ENCODE assay signal across 8 cellular contexts in the genomic region with DNA sequence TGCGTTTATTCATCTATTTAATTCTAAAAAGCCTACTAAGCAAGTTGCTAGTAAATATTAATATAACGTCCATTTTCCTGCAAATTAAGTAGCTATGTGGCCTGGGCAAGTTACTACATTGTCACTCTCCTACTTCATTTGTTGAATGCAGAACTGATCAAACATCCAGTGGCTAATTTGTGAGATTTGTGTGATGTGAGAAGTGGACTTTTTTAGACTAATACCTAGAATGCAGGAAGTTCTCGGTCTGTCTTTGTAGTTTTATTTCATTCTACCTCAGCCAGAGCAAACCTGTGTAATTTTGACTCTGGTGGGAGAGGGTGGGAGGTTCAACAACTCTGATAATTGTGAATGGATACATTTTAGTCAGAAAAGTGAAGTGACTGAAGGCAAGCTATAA. TPM values are rescaled to one million over a fixed set of nuclear protein-coding genes. Genes with fewer than 3 reads are reported as not detected.
DNase-seq lines count a peak whose midpoint lies in the region; ATAC-seq and TF ChIP-seq lines count a peak whose summit lies in the region.

No MANE protein-coding gene starts in this region.

- no peak for DNase-seq in activated naive CD4-positive, alpha-beta T cell (lab: John Stamatoyannopoulos, UW)
- DNase-seq in epithelial cell of prostate (ENCODE audit: low read depth, low spot score) (no peak), psoas muscle (no peak), putamen (ENCODE audit: low spot score) (no peak), superior temporal gyrus (ENCODE audit: extremely low spot score) (no peak), cortex of kidney (lab: John Stamatoyannopoulos, UW) (no peak)

- H3K27me3 Mint-ChIP-seq in activated naive CD4-positive, alpha-beta T cell treated with anti-CD3 and anti-CD28 coated beads, Interleukin-2, amount 50 U/mL, for 24 hours: no peaks in the 10 kb centered on the region

- H3F3A ChIP-seq in OCI-LY1 (ENCODE audit: insufficient read depth, low read length): no peaks in the 10 kb centered on the region; the same call in 1 of the 2 replicates

- H3K27me3 ChIP-seq in OCI-LY1 (ENCODE audit: insufficient read depth, low read length): no peaks in the 10 kb centered on the region
- H3K27me3 ChIP-seq in psoas muscle (ENCODE audit: insufficient read depth in 3 of 3, low read length in 2 of 3): no peaks in the 10 kb centered on the region

- WGBS in psoas muscle, 3 donors: 0 to 8% (median 2%) methylated on average over 3 of the region's 3 CpGs

- peak overlapping the region; percentile 1 for H3K27ac ChIP-seq in OCI-LY1 (ENCODE audit: low read depth, low read length, poor library complexity, severe bottlenecking)
- peak overlapping the region; percentile 71 for H3K27ac ChIP-seq in epithelial cell of prostate
- peak overlapping the region; percentile 96 for H3K27ac ChIP-seq in psoas muscle

- peak overlapping the region; percentile 98 for H3K4me2 ChIP-seq in OCI-LY1 (ENCODE audit: low read length)

- H4K20me1 ChIP-seq in OCI-LY1 (ENCODE audit: insufficient read depth, low read length): no peaks in the 10 kb centered on the region

- H3K79me2 ChIP-seq in OCI-LY1 (ENCODE audit: insufficient read depth, low read length): peaks cover 28% of the 10 kb centered on the region

- no peak for ATAC-seq in psoas muscle

- H3K9me3 ChIP-seq in OCI-LY1 (ENCODE audit: low read length) (no peaks in the 10 kb centered on the region), psoas muscle (no peaks in the 10 kb centered on the region)

- H2AFZ ChIP-seq in OCI-LY1 (ENCODE audit: low read length): no peak overlapping the region

- peaks cover 8% of the 10 kb centered on the region for H3K36me3 Mint-ChIP-seq in activated naive CD4-positive, alpha-beta T cell treated with anti-CD3 and anti-CD28 coated beads, Interleukin-2, amount 50 U/mL, for 24 hours

- H3K4me1 ChIP-seq in OCI-LY1 (ENCODE audit: insufficient read depth, low read length, severe bottlenecking) (peaks cover 27% of the 10 kb centered on the region), psoas muscle (peaks cover 27% of the 10 kb centered on the region)

- peak overlapping the region; percentile 99 for H3K4me3 Mint-ChIP-seq in activated naive CD4-positive, alpha-beta T cell treated with anti-CD3 and anti-CD28 coated beads, Interleukin-2, amount 50 U/mL, for 24 hours

- no peak for TF ChIP-seq CTCF in OCI-LY1 (IDR thresholded peaks at IDR 0.05; ENCODE audit: low read length)
- no peak for TF ChIP-seq CTCF in psoas muscle (IDR thresholded peaks at IDR 0.05)

- H3K9me3 Mint-ChIP-seq in activated naive CD4-positive, alpha-beta T cell treated with anti-CD3 and anti-CD28 coated beads, Interleukin-2, amount 50 U/mL, for 24 hours: no peaks in the 10 kb centered on the region

- intact Hi-C loops in psoas muscle (cut with DNase I): no loop called here

- H3K4me1 Mint-ChIP-seq in activated naive CD4-positive, alpha-beta T cell treated with anti-CD3 and anti-CD28 coated beads, Interleukin-2, amount 50 U/mL, for 24 hours: peaks cover 44% of the 10 kb centered on the region

- no peaks in the 10 kb centered on the region for H3K9me2 ChIP-seq in OCI-LY1 (ENCODE audit: low read depth, low read length)

- peak overlapping the region; percentile 96 for H3K9ac ChIP-seq in OCI-LY1 (ENCODE audit: low read length)

- peak overlapping the region; percentile 98 for H3K27ac Mint-ChIP-seq in activated naive CD4-positive, alpha-beta T cell treated with anti-CD3 and anti-CD28 coated beads, Interleukin-2, amount 50 U/mL, for 24 hours

- H3K4me3 ChIP-seq in OCI-LY1 (ENCODE audit: low read depth, low read length, poor library complexity, severe bottlenecking): peak overlapping the region; percentile 71
- peak overlapping the region; percentile 87 for H3K4me3 ChIP-seq in psoas muscle

- H3K36me3 ChIP-seq in OCI-LY1 (ENCODE audit: insufficient read depth, low read length) (peaks cover 24% of the 10 kb centered on the region; the same call in 1 of the 2 replicates), psoas muscle (ENCODE audit: insufficient read depth in 1 of 2, low read depth in 1 of 2) (peaks cover 4 to 35% of the 10 kb centered on the region in 2 donors)

RNA-seq across cellular contexts. Expression of gene GUF1, which starts 0.8 kb away (rescaled TPM):
- total RNA-seq in psoas muscle: 10 to 100 TPM; 24.0 to 39.8 (median 32.4) TPM
- polyA plus RNA-seq in psoas muscle: 10 to 100 TPM; 17.6 to 25.8 (median 18.3) TPM

RNA-seq across cellular contexts. Expression of gene YIPF7, which starts 27.6 kb away (rescaled TPM):
- 10 to 100 TPM in 3 of 4 donors, 1 to 10 TPM in 1; 3.2 to 27.9 (median 18.6) TPM for total RNA-seq in psoas muscle
- 1 to 10 TPM; 3.2 to 8.2 (median 5.0) TPM for polyA plus RNA-seq in psoas muscle

RNA-seq across cellular contexts. Expression of gene GNPDA2, which starts 47.3 kb away (rescaled TPM):
- 1 to 10 TPM; 6.1 to 8.6 (median 6.8) TPM for total RNA-seq in psoas muscle
- 10 to 100 TPM in 1 of 3 donors, 1 to 10 TPM in 2; 4.6 to 18.9 (median 8.5) TPM for polyA plus RNA-seq in psoas muscle

Comparison
In these comparisons a context has a peak if more than half of its experiments do, and no peak if none do; other contexts are left out.
1. H3K27ac ChIP-seq: peak in every context shown above with its lines; median percentile 96 in psoas muscle; 71 in epithelial cell of prostate; 1 in OCI-LY1.